In the genomic region with DNA sequence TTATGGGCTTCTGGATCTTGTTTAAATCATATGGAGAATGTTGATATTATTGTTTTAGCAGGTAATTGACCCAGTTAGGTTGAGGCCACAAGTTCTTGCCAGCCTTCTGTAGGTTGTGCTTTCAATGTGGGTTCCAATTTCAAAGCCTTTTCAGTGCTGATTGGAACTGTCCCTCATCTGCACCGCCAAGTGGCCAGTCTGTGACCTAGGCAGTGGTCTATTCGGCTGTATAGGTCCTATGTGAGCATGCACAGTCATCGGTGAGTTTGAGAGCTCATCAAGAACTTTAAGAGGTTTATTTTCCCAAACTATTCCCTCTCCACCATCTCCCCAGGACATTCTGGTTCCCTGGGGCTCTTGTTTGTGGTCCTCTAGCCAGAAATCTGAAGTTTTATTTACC, we compare ENCODE assay signal across 17 cellular contexts. TPM values are rescaled to one million over a fixed set of nuclear protein-coding genes. Genes with fewer than 3 reads are reported as not detected.
DNase-seq lines count a peak whose midpoint lies in the region; ATAC-seq, FAIRE-seq and TF ChIP-seq lines count a peak whose summit lies in the region.
"Had no signal": no experiment of that assay in that cellular context is flagged by ENCODE, and none has a peak within 500 bp of the region (broad histone marks: within the 10 kb centered on the region; RNA-seq: fewer than 3 reads in every experiment).

No MANE protein-coding gene starts in this region.

- no peak overlapping the region for H3K4me3 Mint-ChIP-seq in H9

- CTCF ChIA-PET in endothelial cell of umbilical vein (lab: Charles Lee): no interaction called here

- no peaks in the 10 kb centered on the region for H3K23me2 ChIP-seq in H9 (ENCODE audit: insufficient read length, low read depth, low read length, poor library complexity, severe bottlenecking)

- H3K79me1 ChIP-seq in H9 (ENCODE audit: insufficient read depth, low read depth, low read length, poor library complexity, severe bottlenecking): no peaks in the 10 kb centered on the region

- no peak overlapping the region for H3K4me3 ChIP-seq in endothelial cell of umbilical vein (replicated peaks in 1 of 3; ENCODE audit: insufficient read depth in 1 of 3, low read depth in 1 of 3, low read length in 3 of 3)
- H3K4me3 ChIP-seq: BLaER1, HAP-1 had no signal

- no peak overlapping the region for H3T11ph ChIP-seq in H9 (ENCODE audit: low read length)

- H4K91ac ChIP-seq in H9 (ENCODE audit: insufficient read length, low read depth, low read length): no peak overlapping the region

- BruUV-seq in endothelial cell of umbilical vein (replicated peaks; lab: Mats Ljungman, UMichigan): no TSS peak

- no peaks in the 10 kb centered on the region for H3K36me3 ChIP-seq in endothelial cell of umbilical vein (ENCODE audit: control insufficient read depth in 2 of 2, extremely low read depth in 1 of 2, insufficient read depth in 2 of 2, low read length in 2 of 2)
- H3K36me3 ChIP-seq: BLaER1, HAP-1 had no signal

- no peak overlapping the region for H2AFZ ChIP-seq in H9 (ENCODE audit: low read length)
- H2AFZ ChIP-seq in endothelial cell of umbilical vein (ENCODE audit: low read depth, low read length): no peak overlapping the region

- H3K27ac ChIP-seq in H9 (ENCODE audit: insufficient read length, low read depth, low read length): no peak overlapping the region
- no peak overlapping the region for H3K27ac ChIP-seq in endothelial cell of umbilical vein (ENCODE audit: insufficient read depth, low read depth, low read length)
- H3K27ac ChIP-seq: BLaER1 had no signal

- DNase-seq in COR-L47 (lab: John Stamatoyannopoulos, UW) (peak; percentile 2), H9 (peak; percentile 29), OCI-M1 (lab: John Stamatoyannopoulos, UW) (peak; percentile 13), endothelial cell of umbilical vein (ENCODE audit: low read depth, low spot score) (no peak)
- no peak for DNase-seq in stimulated activated CD4-positive, alpha-beta T cell treated with anti-CD3 and anti-CD28 coated beads, Interleukin-2, amount 100 ng/mL, for 24 hours
- DNase-seq: DMS79, GDM1, NCI-H1092, NCI-H1694, NCI-H82, SIG-M5 had no signal

- H3K4me1 ChIP-seq in H9 (ENCODE audit: insufficient read depth, low read length) (peaks cover 3% of the 10 kb centered on the region; the same call in 1 of the 2 replicates), endothelial cell of umbilical vein (ENCODE audit: control insufficient read depth, extremely low read depth, insufficient read depth, low read length) (no peaks in the 10 kb centered on the region)
- H3K4me1 ChIP-seq: BLaER1, HAP-1 had no signal

- TF ChIP-seq POLR2A in endothelial cell of umbilical vein (IDR thresholded peaks at IDR 0.05; ENCODE audit: low read depth, low read length): no peak

- H3K4me1 Mint-ChIP-seq in H9: peaks cover 9 to 16% of the 10 kb centered on the region in 2 experiments

- no peak overlapping the region for H3K27ac Mint-ChIP-seq in H9

- H4K8ac ChIP-seq in H9 (replicated peaks; ENCODE audit: insufficient read length, low read depth, low read length): no peak overlapping the region

- dilution Hi-C loops in endothelial cell of umbilical vein (cut with MboI; ENCODE audit: extremely low pct_ligation_motif_present, low sequenced_read_pairs): no loop called here

- no peak overlapping the region for H4K5ac ChIP-seq in H9 (ENCODE audit: insufficient read length, low read depth, low read length)

- H2BK20ac ChIP-seq in H9 (ENCODE audit: low read depth, low read length, poor library complexity, severe bottlenecking): no peak overlapping the region

- H2BK15ac ChIP-seq in H9 (ENCODE audit: low read depth, low read length): no peak overlapping the region

- TF ChIP-seq CTCF in H9 (conservative IDR thresholded peaks at IDR 0.05): peak; percentile 48; the same call in 2 of the 3 replicates
- no peak for TF ChIP-seq CTCF in endothelial cell of umbilical vein (IDR thresholded peaks at IDR 0.05; ENCODE audit: extremely low read depth in 1 of 2, insufficient read depth in 1 of 2, low read depth in 1 of 2, low read length in 2 of 2)

- ATAC-seq in activated CD4-positive, CD25-positive, alpha-beta regulatory T cell treated with anti-CD3 and anti-CD28 coated beads, Interleukin-2, amount 50 U/mL, for 24 hours: no peak
- ATAC-seq in HG02852 (IDR thresholded peaks at IDR 0.05; ENCODE audit: unreplicated experiment): no peak
- no peak for ATAC-seq in GM19467 (IDR thresholded peaks at IDR 0.05; ENCODE audit: unreplicated experiment)

- H3K4me2 ChIP-seq in H9 (ENCODE audit: insufficient read depth, insufficient read length, low read length) (no peak overlapping the region), endothelial cell of umbilical vein (ENCODE audit: insufficient read depth, low read length) (no peak overlapping the region)
- H3K4me2 ChIP-seq: BLaER1 had no signal

- intact Hi-C loops in endothelial cell of umbilical vein (cut with micrococcal nuclease): no loop called here

- H3K9me3 ChIP-seq in H9 (ENCODE audit: control insufficient read depth, low read depth, low read length) (no peaks in the 10 kb centered on the region), endothelial cell of umbilical vein (replicated peaks; ENCODE audit: control insufficient read depth, insufficient read depth, low read length) (no peaks in the 10 kb centered on the region)
- H3K9me3 ChIP-seq: BLaER1, HAP-1 had no signal

- WGBS in H9 (ENCODE audit: extremely low coverage, insufficient read length, low lambda C conversion rate): no CpG with 5 or more reads among the region's 3 CpGs

- H3K56ac ChIP-seq in H9 (ENCODE audit: insufficient read length, low read depth, low read length): no peak overlapping the region

- no peaks in the 10 kb centered on the region; a peak in 1 of 7 replicates for H3K36me3 Mint-ChIP-seq in H9 (ENCODE audit: insufficient read depth in 1 of 3, low read depth in 3 of 3)

- no peak overlapping the region for H2BK12ac ChIP-seq in H9 (ENCODE audit: insufficient read length, low read depth, low read length)

- H3K27me3 ChIP-seq in H9 (ENCODE audit: insufficient read depth, low read length): no peaks in the 10 kb centered on the region
- no peaks in the 10 kb centered on the region for H3K27me3 ChIP-seq in endothelial cell of umbilical vein (ENCODE audit: control insufficient read depth in 2 of 2, insufficient read depth in 2 of 2, low read length in 2 of 2)
- H3K27me3 ChIP-seq: BLaER1 had no signal

- H2BK120ac ChIP-seq in H9 (ENCODE audit: low read depth, low read length, poor library complexity, severe bottlenecking): no peak overlapping the region

- H3K18ac ChIP-seq in H9 (ENCODE audit: insufficient read length, low read depth, low read length): no peak overlapping the region

- H3K4ac ChIP-seq in H9 (ENCODE audit: low read depth, low read length): no peak overlapping the region

- FAIRE-seq in endothelial cell of umbilical vein (lab: Jason Lieb, UNC): peak; percentile 15

- peaks cover 8 to 14% of the 10 kb centered on the region in 2 experiments; a peak in 4 of 5 replicates for H3K9me3 Mint-ChIP-seq in H9

- no peaks in the 10 kb centered on the region for H3K9me1 ChIP-seq in endothelial cell of umbilical vein (replicated peaks; ENCODE audit: control insufficient read depth, extremely low read depth, insufficient read depth, low read length)

- H3K14ac ChIP-seq in H9 (ENCODE audit: insufficient read depth, low read length): no peak overlapping the region

- H3K79me2 ChIP-seq in H9 (ENCODE audit: insufficient read depth, low read length) (no peaks in the 10 kb centered on the region), endothelial cell of umbilical vein (ENCODE audit: control insufficient read depth, insufficient read depth, low read length) (no peaks in the 10 kb centered on the region)

- H2BK5ac ChIP-seq in H9 (ENCODE audit: insufficient read length, low read length): no peak overlapping the region

- H2AK5ac ChIP-seq in H9 (ENCODE audit: insufficient read length, low read length): no peak overlapping the region

- no peak overlapping the region for H3K9ac ChIP-seq in H9 (ENCODE audit: extremely low read depth, insufficient read length, low read length)
- no peak overlapping the region for H3K9ac ChIP-seq in endothelial cell of umbilical vein (replicated peaks; ENCODE audit: extremely low read depth, insufficient read depth, low read length)
- H3K9ac ChIP-seq: BLaER1 had no signal

- H3K23ac ChIP-seq in H9 (ENCODE audit: insufficient read length, low read depth, low read length): no peak overlapping the region

- no peaks in the 10 kb centered on the region for H4K20me1 ChIP-seq in H9 (ENCODE audit: control insufficient read depth, insufficient read depth, insufficient read length)
- H4K20me1 ChIP-seq in endothelial cell of umbilical vein (replicated peaks; ENCODE audit: control insufficient read depth, extremely low read depth, insufficient read depth, low read length): no peaks in the 10 kb centered on the region
- H4K20me1 ChIP-seq: BLaER1 had no signal

- H3K27me3 Mint-ChIP-seq in H9 (ENCODE audit: low read depth): no peaks in the 10 kb centered on the region

- POLR2A ChIA-PET in endothelial cell of umbilical vein (lab: Charles Lee): no interaction called here

TF ChIP-seq in endothelial cell of umbilical vein, 7 proteins besides CTCF, POLR2A, EP300 and RAD21:
- TF ChIP-seq MYC (IDR thresholded peaks at IDR 0.05; ENCODE audit: low read depth, low read length) (no peak), EZH2 (IDR thresholded peaks at IDR 0.05; ENCODE audit: borderline replicate concordance, low read depth, low read length, severe bottlenecking) (no peak), JUN (IDR thresholded peaks at IDR 0.05; ENCODE audit: borderline replicate concordance, insufficient read depth, insufficient read length, low read depth) (no peak), POLR2AphosphoS5 (IDR thresholded peaks at IDR 0.05; ENCODE audit: insufficient read depth, low read depth, low read length) (no peak), FOS (IDR thresholded peaks at IDR 0.05; ENCODE audit: borderline replicate concordance, insufficient read depth, low read length) (no peak), GATA2 (IDR thresholded peaks at IDR 0.05; ENCODE audit: insufficient read depth, insufficient read length, low read depth, low read length) (no peak)
- TF ChIP-seq, protein P1, sequence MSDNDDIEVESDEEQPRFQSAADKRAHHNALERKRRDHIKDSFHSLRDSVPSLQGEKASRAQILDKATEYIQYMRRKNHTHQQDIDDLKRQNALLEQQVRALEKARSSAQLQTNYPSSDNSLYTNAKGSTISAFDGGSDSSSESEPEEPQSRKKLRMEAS (IDR thresholded peaks at IDR 0.05; ENCODE audit: insufficient read depth, insufficient read length): no peak
TF ChIP-seq in endothelial cell of umbilical vein: peak in this region for 0.

RNA-seq across cellular contexts. Expression of a gene that starts 35.7 kb away (rescaled TPM):
- not detected in 2 replicates for total RNA-seq in H9 (2021)
- not detected in 2 replicates for total RNA-seq in endothelial cell of umbilical vein
- polyA plus RNA-seq in endothelial cell of umbilical vein: not detected in 2 replicates
- polyA plus RNA-seq in endothelial cell of umbilical vein (2011; cell fraction: cytosol; rRNA removed): not detected in 2 replicates
- polyA plus RNA-seq in endothelial cell of umbilical vein (2011; cell fraction: nucleus; rRNA removed): not detected in 2 replicates
- not detected in 2 replicates for polyA plus RNA-seq in endothelial cell of umbilical vein (2012)
- polyA minus RNA-seq in endothelial cell of umbilical vein: not detected in 2 replicates
- not detected for polyA minus RNA-seq in endothelial cell of umbilical vein (2011; cell fraction: cytosol; rRNA and poly(A)+ RNA removed)
- polyA minus RNA-seq in endothelial cell of umbilical vein (2011; cell fraction: nucleus; rRNA and poly(A)+ RNA removed): not detected in 2 replicates
- total RNA-seq: T-helper 2 cell treated with Interferon-gamma antibody and Interleukin-4, amounts not matched to agents 100 ng/mL and 5 ng/mL, for 36 hours had no signal

Comparison
In these comparisons a context has a peak if more than half of its experiments do, and no peak if none do; other contexts are left out.
1. DNase-seq: peak in COR-L47 (single experiment), H9 (single experiment) and OCI-M1 (single experiment); none in endothelial cell of umbilical vein (single experiment) and stimulated activated CD4-positive, alpha-beta T cell treated with anti-CD3 and anti-CD28 coated beads, Interleukin-2, amount 100 ng/mL, for 24 hours (0 of 2).